In the genomic region with DNA sequence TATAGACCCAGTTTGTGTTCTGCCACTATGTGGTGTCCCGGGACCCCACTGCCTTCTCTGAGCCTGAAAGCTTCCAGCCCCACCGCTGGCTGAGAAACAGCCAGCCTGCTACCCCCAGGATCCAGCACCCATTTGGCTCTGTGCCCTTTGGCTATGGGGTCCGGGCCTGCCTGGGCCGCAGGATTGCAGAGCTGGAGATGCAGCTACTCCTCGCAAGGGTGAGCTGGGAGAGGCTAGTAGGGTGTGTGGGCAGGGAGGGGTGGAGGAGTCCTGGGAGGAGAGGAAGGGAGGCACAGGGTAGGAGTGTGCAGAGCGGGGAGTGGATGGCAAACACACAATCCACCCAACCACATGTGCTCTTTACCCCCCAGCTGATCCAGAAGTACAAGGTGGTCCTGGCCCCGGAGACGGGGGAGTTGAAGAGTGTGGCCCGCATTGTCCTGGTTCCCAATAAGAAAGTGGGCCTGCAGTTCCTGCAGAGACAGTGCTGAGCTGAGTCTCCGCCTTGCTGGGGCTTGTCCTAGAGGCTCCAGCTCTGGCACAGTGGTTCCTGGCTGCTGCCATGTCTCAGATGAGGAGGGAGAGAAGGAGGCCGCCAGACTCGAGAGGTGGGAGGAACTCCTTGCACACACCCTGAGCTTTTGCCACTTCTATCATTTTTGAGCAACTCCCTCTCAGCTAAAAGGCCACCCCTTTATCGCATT, we compare ENCODE assay signal across 22 cellular contexts. TPM values are rescaled to one million over a fixed set of nuclear protein-coding genes. Genes with fewer than 3 reads are reported as not detected.
DNase-seq lines count a peak whose midpoint lies in the region; ATAC-seq, FAIRE-seq and TF ChIP-seq lines count a peak whose summit lies in the region.
"Had no signal": no experiment of that assay in that cellular context is flagged by ENCODE, and none has a peak within 500 bp of the region (broad histone marks: within the 10 kb centered on the region; RNA-seq: fewer than 3 reads in every experiment).

No MANE protein-coding gene starts in this region.

- no peak overlapping the region for H3K4me3 Mint-ChIP-seq in Caco-2 (ENCODE audit: unreplicated experiment)
- no peak overlapping the region for H3K4me3 Mint-ChIP-seq in stimulated activated memory B cell treated with anti-CD40 and anti-IgM and Interleukin-4, amounts not matched to agents 10 μg/mL and 1 μg/mL and 100 μg/mL, for 72 hours
- H3K4me3 Mint-ChIP-seq: CD4-positive, alpha-beta memory T cell; HFFc6 had no signal

- H3K36me3 Mint-ChIP-seq in Caco-2 (ENCODE audit: insufficient read depth, unreplicated experiment): peaks cover 8% of the 10 kb centered on the region
- no peaks in the 10 kb centered on the region for H3K36me3 Mint-ChIP-seq in stimulated activated memory B cell treated with anti-CD40 and anti-IgM and Interleukin-4, amounts not matched to agents 10 μg/mL and 1 μg/mL and 100 μg/mL, for 72 hours
- H3K36me3 Mint-ChIP-seq: CD4-positive, alpha-beta memory T cell had no signal

- peak; percentile 53 for ATAC-seq in foreskin keratinocyte
- ATAC-seq in stimulated activated memory B cell treated with anti-CD40 and anti-IgM and Interleukin-4, amounts not matched to agents 10 μg/mL and 1 μg/mL and 100 μg/mL, for 72 hours: peak; percentile 46
- no peak for ATAC-seq in GM18907 (IDR thresholded peaks at IDR 0.05; ENCODE audit: unreplicated experiment)
- ATAC-seq: PC-3 had no signal

- no peaks in the 10 kb centered on the region for H3K27me3 ChIP-seq in Caco-2 (replicated peaks; ENCODE audit: control insufficient read depth, insufficient read depth, low read length)
- H3K27me3 ChIP-seq in foreskin keratinocyte: peaks cover 17% of the 10 kb centered on the region
- H3K27me3 ChIP-seq in mucosa of rectum (ENCODE audit: control insufficient read depth in 2 of 2, insufficient read depth in 2 of 2, low read length in 2 of 2): no peaks in the 10 kb centered on the region

- no peaks in the 10 kb centered on the region for H3K9me3 ChIP-seq in Caco-2
- H3K9me3 ChIP-seq in mucosa of rectum (ENCODE audit: control insufficient read depth in 2 of 2, low read length in 2 of 2): no peaks in the 10 kb centered on the region

- CTCF ChIA-PET in Caco-2 (lab: Charles Lee): no interaction called here

- H3K4me1 ChIP-seq in Caco-2: no peaks in the 10 kb centered on the region
- no peaks in the 10 kb centered on the region for H3K4me1 ChIP-seq in foreskin keratinocyte
- peaks cover 11 to 14% of the 10 kb centered on the region in 2 donors for H3K4me1 ChIP-seq in mucosa of rectum (ENCODE audit: control insufficient read depth in 2 of 2, insufficient read depth in 2 of 2, low read length in 2 of 2)

- TF ChIP-seq CTCF in Caco-2 (IDR thresholded peaks at IDR 0.05; ENCODE audit: insufficient read depth in 1 of 2, low read depth in 1 of 2, low read length in 1 of 2, severe bottlenecking in 1 of 2, unreplicated experiment in 1 of 2): no peak
- TF ChIP-seq CTCF in foreskin keratinocyte (conservative IDR thresholded peaks at IDR 0.05): no peak

- H3K27me3 Mint-ChIP-seq in Caco-2 (ENCODE audit: insufficient read depth, unreplicated experiment): no peaks in the 10 kb centered on the region
- H3K27me3 Mint-ChIP-seq in stimulated activated memory B cell treated with anti-CD40 and anti-IgM and Interleukin-4, amounts not matched to agents 10 μg/mL and 1 μg/mL and 100 μg/mL, for 72 hours: peaks cover 38% of the 10 kb centered on the region

- no peak overlapping the region for H3K9ac ChIP-seq in mucosa of rectum (ENCODE audit: low read depth in 1 of 2, low read length in 2 of 2)

- H3K4me3 ChIP-seq in Caco-2 (ENCODE audit: low read depth, low read length): no peak overlapping the region
- no peak overlapping the region for H3K4me3 ChIP-seq in mucosa of rectum (ENCODE audit: low read length in 2 of 2)

- intact Hi-C loops in Caco-2 (cut with micrococcal nuclease; ENCODE audit: unreplicated experiment): no loop called here

- POLR2A ChIA-PET in Caco-2 (lab: Charles Lee): no interaction called here

- FAIRE-seq in GM19239 (lab: Jason Lieb, UNC): no peak
- FAIRE-seq: GM12891, H54 had no signal

- H3K27ac Mint-ChIP-seq in Caco-2 (ENCODE audit: unreplicated experiment): no peak overlapping the region
- no peak overlapping the region for H3K27ac Mint-ChIP-seq in stimulated activated memory B cell treated with anti-CD40 and anti-IgM and Interleukin-4, amounts not matched to agents 10 μg/mL and 1 μg/mL and 100 μg/mL, for 72 hours
- H3K27ac Mint-ChIP-seq: HFFc6 had no signal

- BruUV-seq in Caco-2 (replicated peaks; lab: Mats Ljungman, UMichigan): TSS peak; percentile 41

- no peaks in the 10 kb centered on the region for H3K36me3 ChIP-seq in Caco-2 (ENCODE audit: control insufficient read depth, insufficient read depth, low read length)
- peaks cover 0 to 32% of the 10 kb centered on the region in 2 donors for H3K36me3 ChIP-seq in mucosa of rectum (ENCODE audit: control insufficient read depth in 2 of 2, insufficient read depth in 2 of 2, low read length in 2 of 2)

- no peak overlapping the region for H3K27ac ChIP-seq in foreskin keratinocyte
- peak overlapping the region; percentile 39 to 56 for H3K27ac ChIP-seq in mucosa of rectum (ENCODE audit: low read depth in 2 of 2, low read length in 2 of 2)
- H3K27ac ChIP-seq: RWPE1 had no signal

- no peaks in the 10 kb centered on the region for H3K9me3 Mint-ChIP-seq in Caco-2 (ENCODE audit: unreplicated experiment)
- no peaks in the 10 kb centered on the region for H3K9me3 Mint-ChIP-seq in stimulated activated memory B cell treated with anti-CD40 and anti-IgM and Interleukin-4, amounts not matched to agents 10 μg/mL and 1 μg/mL and 100 μg/mL, for 72 hours
- H3K9me3 Mint-ChIP-seq: CD4-positive, alpha-beta memory T cell; HFFc6 had no signal

- H3K4me1 Mint-ChIP-seq in Caco-2 (ENCODE audit: low read depth, unreplicated experiment): no peaks in the 10 kb centered on the region
- H3K4me1 Mint-ChIP-seq in stimulated activated memory B cell treated with anti-CD40 and anti-IgM and Interleukin-4, amounts not matched to agents 10 μg/mL and 1 μg/mL and 100 μg/mL, for 72 hours: no peaks in the 10 kb centered on the region
- H3K4me1 Mint-ChIP-seq: CD4-positive, alpha-beta memory T cell had no signal

- DNase-seq in Caco-2 (no peak), foreskin keratinocyte (no peak), DMS153 (lab: John Stamatoyannopoulos, UW) (no peak), SW480 (ENCODE audit: low spot score) (no peak), GM19239 (ENCODE audit: insufficient read length, low spot score) (no peak)
- DNase-seq: Calu3; CD4-positive, alpha-beta memory T cell; HFFc6; KBM-7; NCI-H1694 treated with DMSO at 0.1 percent for 48 hours; NCI-H2107; NCI-H510A treated with DMSO at 0.1 percent for 48 hours; NCI-H774; PC-3 had no signal

RNA-seq across cellular contexts. Expression of gene PRKAG3, which starts 16.9 kb away (rescaled TPM):
- total RNA-seq in Caco-2 (2022): not detected in 2 replicates
- not detected in 2 replicates for total RNA-seq in foreskin keratinocyte
- not detected in 2 replicates for polyA plus RNA-seq in foreskin keratinocyte
- total RNA-seq: A172; Calu3; CD4-positive, alpha-beta memory T cell; HFFc6; PC-3 had no signal
- polyA plus RNA-seq: BJ; CD4-positive, alpha-beta memory T cell had no signal

RNA-seq across cellular contexts. Expression of gene CYP27A1, which starts 32.7 kb away (rescaled TPM):
- 20.9 and 26.8 TPM in 2 replicates for total RNA-seq in Caco-2 (2022)
- total RNA-seq in foreskin keratinocyte: 0.44 and 0.56 TPM in 2 replicates
- 0.39 and 0.58 TPM in 2 replicates for polyA plus RNA-seq in foreskin keratinocyte

RNA-seq across cellular contexts. Expression of gene WNT6, which starts 44.9 kb away (rescaled TPM):
- total RNA-seq in Caco-2 (2022): 18.3 and 20.3 TPM in 2 replicates
- not detected in 2 replicates for total RNA-seq in foreskin keratinocyte
- polyA plus RNA-seq in foreskin keratinocyte: not detected in 2 replicates
- total RNA-seq: A172, Calu3, HFFc6, PC-3 had no signal
- polyA plus RNA-seq: BJ; CD4-positive, alpha-beta memory T cell had no signal

Comparison
In these comparisons a context has a peak if more than half of its experiments do, and no peak if none do; other contexts are left out.
1. RNA of gene CYP27A1, which starts 32.7 kb away (total RNA-seq): 20.9 to 26.8 TPM in Caco-2; 0.44 to 0.56 TPM in foreskin keratinocyte; every median in the first group is over 10 times any median in the second.
2. RNA of gene WNT6, which starts 44.9 kb away (total RNA-seq): 18.3 to 20.3 TPM in Caco-2; not detected in foreskin keratinocyte; every median in the first group is over 10 times any median in the second.